Comparison of ENCODE assay signal across 2 cellular contexts in genomic region chr9:87514136-87514535, GRCh38.
TF ChIP-seq lines count a peak whose summit lies in the region.

No MANE protein-coding gene starts in this region.

TF ChIP-seq in H1, 55 proteins besides CTCF, POLR2A, EP300 and RAD21:
- TF ChIP-seq SIN3A (conservative IDR thresholded peaks at IDR 0.05 in 1 of 2, IDR thresholded peaks at IDR 0.05 in 1 of 2; ENCODE audit: low read depth in 1 of 2, low read length in 2 of 2) (no peak), ZNF274 (IDR thresholded peaks at IDR 0.05; ENCODE audit: borderline replicate concordance, extremely low read depth, low read length) (no peak), GTF2F1 (IDR thresholded peaks at IDR 0.05; ENCODE audit: borderline replicate concordance, low read depth, low read length) (no peak), NANOG (IDR thresholded peaks at IDR 0.05; ENCODE audit: insufficient read depth, low read depth, low read length, poor library complexity, severe bottlenecking) (no peak), KDM4A (IDR thresholded peaks at IDR 0.05; ENCODE audit: low read depth, low read length, severe bottlenecking) (no peak), SRF (IDR thresholded peaks at IDR 0.05; ENCODE audit: low read depth, low read length) (no peak), BACH1 (IDR thresholded peaks at IDR 0.05; ENCODE audit: low read length) (no peak), CTBP2 (IDR thresholded peaks at IDR 0.05; ENCODE audit: borderline replicate concordance, insufficient read depth, insufficient read length, low read length) (no peak)

TF ChIP-seq in WTC11, 78 proteins besides CTCF, POLR2A, EP300 and RAD21:
- no peak for TF ChIP-seq ELF4 (CRISPR knock-in tag; IDR thresholded peaks at IDR 0.05; ENCODE audit: low read depth)
- TF ChIP-seq FOXP1 (CRISPR knock-in tag; IDR thresholded peaks at IDR 0.05; ENCODE audit: borderline replicate concordance), result no peak
- no peak for TF ChIP-seq IRF1 (CRISPR knock-in tag; IDR thresholded peaks at IDR 0.05)
- TF ChIP-seq ZNF138 (CRISPR knock-in tag; conservative IDR thresholded peaks at IDR 0.05), result no peak
- TF ChIP-seq ZNF416 (CRISPR knock-in tag; IDR thresholded peaks at IDR 0.05), result no peak
- no peak for TF ChIP-seq E2F5 (CRISPR knock-in tag; IDR thresholded peaks at IDR 0.05)
- no peak for TF ChIP-seq EMX1 (CRISPR knock-in tag; IDR thresholded peaks at IDR 0.05)
- no peak for TF ChIP-seq GABPB1 (CRISPR knock-in tag; IDR thresholded peaks at IDR 0.05)
- TF ChIP-seq ZMAT4 (CRISPR knock-in tag; IDR thresholded peaks at IDR 0.05), result no peak
- no peak for TF ChIP-seq ETV6 (CRISPR knock-in tag; IDR thresholded peaks at IDR 0.05)
- TF ChIP-seq FOXK1 (CRISPR knock-in tag; IDR thresholded peaks at IDR 0.05), result no peak
TF ChIP-seq in WTC11: peak in this region for 0.
